1 cellular context compared by ENCODE assay signal in genomic region chr11:69460540-69461257, GRCh38.
TF ChIP-seq lines count a peak whose summit lies in the region.

No MANE protein-coding gene starts in this region.

TF ChIP-seq in H1, 55 proteins besides CTCF, POLR2A, EP300 and RAD21 (continued from another document):
- TF ChIP-seq ATF2 (IDR thresholded peaks at IDR 0.05; ENCODE audit: low read length), result no peak
- no peak for TF ChIP-seq HDAC6 (IDR thresholded peaks at IDR 0.05; ENCODE audit: low read depth, low read length)
- no peak for TF ChIP-seq TAF1 (IDR thresholded peaks at IDR 0.05; ENCODE audit: low read depth, low read length)
- no peak for TF ChIP-seq GTF2F1 (IDR thresholded peaks at IDR 0.05; ENCODE audit: borderline replicate concordance, low read depth, low read length)
- no peak for TF ChIP-seq PHF8 (conservative IDR thresholded peaks at IDR 0.05; ENCODE audit: low read depth, low read length)
- TF ChIP-seq NANOG (IDR thresholded peaks at IDR 0.05; ENCODE audit: insufficient read depth, low read depth, low read length, poor library complexity, severe bottlenecking), result no peak
- TF ChIP-seq GABPA (IDR thresholded peaks at IDR 0.05; ENCODE audit: borderline replicate concordance, insufficient read depth, low read length), result no peak
- TF ChIP-seq CHD7 (IDR thresholded peaks at IDR 0.05; ENCODE audit: insufficient replicate concordance, low read length), result no peak
- TF ChIP-seq CREB1 (IDR thresholded peaks at IDR 0.05), result no peak
- no peak for TF ChIP-seq ASH2L (IDR thresholded peaks at IDR 0.05; ENCODE audit: low read length)
- no peak for TF ChIP-seq POLR2AphosphoS5 (IDR thresholded peaks at IDR 0.05; ENCODE audit: low read depth, low read length)
- TF ChIP-seq JUND (IDR thresholded peaks at IDR 0.05; ENCODE audit: low read length), result no peak
- no peak for TF ChIP-seq MAFK (IDR thresholded peaks at IDR 0.05; ENCODE audit: low read depth, low read length)
TF ChIP-seq in H1: peak in this region for 0.
